17 cellular contexts compared by ENCODE assay signal in the genomic region with DNA sequence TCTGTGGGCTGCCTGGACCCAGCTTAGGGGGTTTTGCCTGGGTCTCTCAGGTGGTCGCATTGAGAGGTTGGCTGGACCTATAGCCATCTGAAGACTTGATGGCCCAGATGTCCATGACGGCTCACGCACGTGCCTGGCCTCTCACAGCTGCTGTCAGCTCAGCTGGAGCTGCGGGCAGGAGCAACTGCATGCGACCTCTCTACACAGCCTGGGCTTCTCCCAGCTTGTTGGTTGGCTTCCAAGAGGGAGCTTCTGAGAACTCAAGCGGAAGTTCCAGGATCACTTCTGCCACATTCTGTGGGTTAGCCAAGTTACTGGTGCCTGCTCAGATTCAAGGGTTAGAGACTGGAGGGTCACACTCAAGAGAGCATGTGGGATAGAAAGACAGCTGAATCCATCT.
A peak's percentile ranks its signal among the peaks of the same experiment; 100 is the strongest.
DNase-seq lines count a peak whose midpoint lies in the region; ATAC-seq and TF ChIP-seq lines count a peak whose summit lies in the region.
"Had no signal": no experiment of that assay in that cellular context is flagged by ENCODE, and none has a peak within 500 bp of the region (broad histone marks: within the 10 kb centered on the region; RNA-seq: fewer than 3 reads in every experiment).

No MANE protein-coding gene starts in this region.

- no peaks in the 10 kb centered on the region for H3K9me2 ChIP-seq in SK-N-SH

- no peak overlapping the region for H3K9ac ChIP-seq in H9 (ENCODE audit: extremely low read depth, insufficient read length, low read length)
- no peak overlapping the region for H3K9ac ChIP-seq in SK-N-SH

- no peak overlapping the region for H4K5ac ChIP-seq in H9 (ENCODE audit: insufficient read length, low read depth, low read length)

- H3K4me2 ChIP-seq in H9 (ENCODE audit: insufficient read depth, insufficient read length, low read length) (no peak overlapping the region), SK-N-SH (no peak overlapping the region)

- H3K9me3 ChIP-seq in H9 (ENCODE audit: control insufficient read depth, low read depth, low read length), result no peaks in the 10 kb centered on the region
- H3K9me3 ChIP-seq in left lung, result no peaks in the 10 kb centered on the region
- H3K9me3 ChIP-seq in SK-N-SH, result no peaks in the 10 kb centered on the region
- H3K9me3 ChIP-seq: SJSA1 had no signal

- H3K36me3 ChIP-seq in left lung (no peaks in the 10 kb centered on the region), SK-N-SH (replicated peaks in 1 of 2; ENCODE audit: control insufficient read depth in 1 of 2, insufficient read depth in 2 of 2, low read length in 1 of 2) (no peaks in the 10 kb centered on the region)

- H3K18ac ChIP-seq in H9 (ENCODE audit: insufficient read length, low read depth, low read length), result peak overlapping the region; percentile 51

- H3K23ac ChIP-seq in H9 (ENCODE audit: insufficient read length, low read depth, low read length), result no peak overlapping the region

- intact Hi-C loops in dendritic cell treated with granulocyte-macrophage colony-stimulating factor and Interleukin-4, amounts not matched to agents 40 ng/mL and 50 ng/mL, for 4 days (cut with micrococcal nuclease), result no loop called here
- intact Hi-C loops in left lung (cut with DNase I), result no loop called here

- DNase-seq in H9 (no peak), left lung (peak in 1 of 2 donors; percentile 54), renal cortical epithelial cell (ENCODE audit: low read depth) (peak; percentile 47), SK-N-SH (no peak)
- no peak for DNase-seq in activated naive CD4-positive, alpha-beta T cell treated with anti-CD3 and anti-CD28 coated beads, Interleukin-2, amount 50 U/mL, for 72 hours (ENCODE audit: low spot score in 2 of 2)
- DNase-seq: activated CD4-positive, alpha-beta memory T cell treated with anti-CD3 and anti-CD28 coated beads, Interleukin-2, amount 10 ng/mL, durations not matched to agents 7 days and 5 days; AML-193; effector CD8-positive, alpha-beta T cell; GOT3; NCI-H1105 treated with DMSO at 0.1 percent for 48 hours; NCI-H345 had no signal

- H3K27me3 ChIP-seq in H9 (ENCODE audit: insufficient read depth, low read length), result no peaks in the 10 kb centered on the region
- no peaks in the 10 kb centered on the region for H3K27me3 ChIP-seq in left lung
- no peaks in the 10 kb centered on the region for H3K27me3 ChIP-seq in SK-N-SH (ENCODE audit: insufficient read depth)
- H3K27me3 ChIP-seq: SJSA1 had no signal

- peak overlapping the region; percentile 62 for H2BK120ac ChIP-seq in H9 (ENCODE audit: low read depth, low read length, poor library complexity, severe bottlenecking)

- H3K9me3 Mint-ChIP-seq in H9, result no peaks in the 10 kb centered on the region
- no peaks in the 10 kb centered on the region for H3K9me3 Mint-ChIP-seq in dendritic cell treated with granulocyte-macrophage colony-stimulating factor and Interleukin-4, amounts not matched to agents 40 ng/mL and 50 ng/mL, for 4 days
- no peaks in the 10 kb centered on the region for H3K9me3 Mint-ChIP-seq in activated naive CD4-positive, alpha-beta T cell treated with anti-CD3 and anti-CD28 coated beads, Interleukin-2, amount 50 U/mL, for 72 hours
- H3K9me3 Mint-ChIP-seq in activated T-helper 17 cell treated with anti-CD3 and anti-CD28 coated beads, Interleukin-2, amount 50 U/mL, for 72 hours, result no peaks in the 10 kb centered on the region
- H3K9me3 Mint-ChIP-seq: activated CD4-positive, alpha-beta memory T cell treated with anti-CD3 and anti-CD28 coated beads, Interleukin-2, amount 10 ng/mL, durations not matched to agents 7 days and 5 days; IgD-negative memory B cell; stimulated activated memory B cell treated with anti-CD40 and anti-IgM and Interleukin-4, amounts not matched to agents 10 μg/mL and 1 μg/mL and 100 μg/mL, for 72 hours had no signal

- no peak overlapping the region for H2AFZ ChIP-seq in H9 (ENCODE audit: low read length)
- H2AFZ ChIP-seq in SK-N-SH (ENCODE audit: low read depth), result no peak overlapping the region

- no peak overlapping the region for H3T11ph ChIP-seq in H9 (ENCODE audit: low read length)

- peaks cover 3% of the 10 kb centered on the region for H3K79me1 ChIP-seq in H9 (ENCODE audit: insufficient read depth, low read depth, low read length, poor library complexity, severe bottlenecking)

- H3K36me3 Mint-ChIP-seq in H9 (ENCODE audit: insufficient read depth in 1 of 3, low read depth in 3 of 3), result no peaks in the 10 kb centered on the region
- H3K36me3 Mint-ChIP-seq in dendritic cell treated with granulocyte-macrophage colony-stimulating factor and Interleukin-4, amounts not matched to agents 40 ng/mL and 50 ng/mL, for 4 days (ENCODE audit: low read depth), result peaks cover 23% of the 10 kb centered on the region
- H3K36me3 Mint-ChIP-seq in activated naive CD4-positive, alpha-beta T cell treated with anti-CD3 and anti-CD28 coated beads, Interleukin-2, amount 50 U/mL, for 72 hours, result no peaks in the 10 kb centered on the region
- no peaks in the 10 kb centered on the region for H3K36me3 Mint-ChIP-seq in activated T-helper 17 cell treated with anti-CD3 and anti-CD28 coated beads, Interleukin-2, amount 50 U/mL, for 72 hours (ENCODE audit: low read depth)
- H3K36me3 Mint-ChIP-seq: IgD-negative memory B cell; stimulated activated memory B cell treated with anti-CD40 and anti-IgM and Interleukin-4, amounts not matched to agents 10 μg/mL and 1 μg/mL and 100 μg/mL, for 72 hours had no signal

- no peak overlapping the region for H3K4ac ChIP-seq in H9 (ENCODE audit: low read depth, low read length)

- no peak overlapping the region; the same call in 1 of the 2 replicates for H3K14ac ChIP-seq in H9 (ENCODE audit: insufficient read depth, low read length)

- H3K27ac ChIP-seq in H9 (ENCODE audit: insufficient read length, low read depth, low read length) (no peak overlapping the region), left lung (no peak overlapping the region), SK-N-SH (ENCODE audit: low read depth in 2 of 2, low read length in 1 of 2) (no peak overlapping the region)
- H3K27ac ChIP-seq: SJSA1 had no signal

- H2BK12ac ChIP-seq in H9 (ENCODE audit: insufficient read length, low read depth, low read length), result peak overlapping the region; percentile 56

- TF ChIP-seq RAD21 in SK-N-SH (IDR thresholded peaks at IDR 0.05; ENCODE audit: low read length), result no peak

- ATAC-seq in left lung, result peak; percentile 5
- ATAC-seq in activated naive CD4-positive, alpha-beta T cell treated with anti-CD3 and anti-CD28 coated beads, Interleukin-2, amount 50 U/mL, for 72 hours, result no peak
- ATAC-seq in GM18517 (IDR thresholded peaks at IDR 0.05; ENCODE audit: unreplicated experiment), result no peak
- ATAC-seq in activated T-helper 17 cell treated with anti-CD3 and anti-CD28 coated beads, Interleukin-2, amount 50 U/mL, for 72 hours (replicated peaks), result no peak
- ATAC-seq: stimulated activated memory B cell treated with anti-CD40 and anti-IgM and Interleukin-4, amounts not matched to agents 10 μg/mL and 1 μg/mL and 100 μg/mL, for 72 hours had no signal

- H3K4me1 ChIP-seq in H9 (ENCODE audit: insufficient read depth, low read length) (peaks cover 11% of the 10 kb centered on the region; the same call in 1 of the 2 replicates), left lung (peaks cover 50 to 82% of the 10 kb centered on the region in 2 donors), SK-N-SH (ENCODE audit: control insufficient read depth in 1 of 2, insufficient read depth in 2 of 2, low read depth in 1 of 2, low read length in 1 of 2) (peaks cover 6 to 27% of the 10 kb centered on the region in 2 experiments; a peak in 2 of 4 replicates)

- no peak overlapping the region for H2BK5ac ChIP-seq in H9 (ENCODE audit: insufficient read length, low read length)

- H3F3A ChIP-seq in SK-N-SH (replicated peaks; ENCODE audit: insufficient read depth), result no peaks in the 10 kb centered on the region

- TF ChIP-seq CTCF in H9 (conservative IDR thresholded peaks at IDR 0.05), result no peak
- TF ChIP-seq CTCF in left lung (IDR thresholded peaks at IDR 0.05), result no peak
- no peak for TF ChIP-seq CTCF in SK-N-SH (IDR thresholded peaks at IDR 0.05)

- no peak overlapping the region for H3K4me3 Mint-ChIP-seq in H9
- H3K4me3 Mint-ChIP-seq in dendritic cell treated with granulocyte-macrophage colony-stimulating factor and Interleukin-4, amounts not matched to agents 40 ng/mL and 50 ng/mL, for 4 days, result peak overlapping the region; percentile 11
- no peak overlapping the region for H3K4me3 Mint-ChIP-seq in activated T-helper 17 cell treated with anti-CD3 and anti-CD28 coated beads, Interleukin-2, amount 50 U/mL, for 72 hours
- H3K4me3 Mint-ChIP-seq: activated CD4-positive, alpha-beta memory T cell treated with anti-CD3 and anti-CD28 coated beads, Interleukin-2, amount 10 ng/mL, durations not matched to agents 7 days and 5 days; IgD-negative memory B cell; stimulated activated memory B cell treated with anti-CD40 and anti-IgM and Interleukin-4, amounts not matched to agents 10 μg/mL and 1 μg/mL and 100 μg/mL, for 72 hours had no signal

- no CpG with 5 or more reads among the region's 7 CpGs for WGBS in H9 (ENCODE audit: extremely low coverage, insufficient read length, low lambda C conversion rate)
- WGBS in SK-N-SH (ENCODE audit: low lambda C conversion rate), result 74% methylated on average over 7 of the region's 7 CpGs

- peak overlapping the region; percentile 68 for H4K91ac ChIP-seq in H9 (ENCODE audit: insufficient read length, low read depth, low read length)

- H3K4me1 Mint-ChIP-seq in H9, result peaks cover 48 to 64% of the 10 kb centered on the region in 2 experiments
- H3K4me1 Mint-ChIP-seq in dendritic cell treated with granulocyte-macrophage colony-stimulating factor and Interleukin-4, amounts not matched to agents 40 ng/mL and 50 ng/mL, for 4 days (ENCODE audit: low read depth), result peaks cover 90% of the 10 kb centered on the region
- no peaks in the 10 kb centered on the region for H3K4me1 Mint-ChIP-seq in activated T-helper 17 cell treated with anti-CD3 and anti-CD28 coated beads, Interleukin-2, amount 50 U/mL, for 72 hours
- H3K4me1 Mint-ChIP-seq: activated CD4-positive, alpha-beta memory T cell treated with anti-CD3 and anti-CD28 coated beads, Interleukin-2, amount 10 ng/mL, durations not matched to agents 7 days and 5 days; IgD-negative memory B cell; stimulated activated memory B cell treated with anti-CD40 and anti-IgM and Interleukin-4, amounts not matched to agents 10 μg/mL and 1 μg/mL and 100 μg/mL, for 72 hours had no signal

- TF ChIP-seq EP300 in SK-N-SH (IDR thresholded peaks at IDR 0.05; ENCODE audit: borderline replicate concordance in 1 of 2, low read depth in 1 of 2, low read length in 1 of 2), result no peak

- no peaks in the 10 kb centered on the region for H3K27me3 Mint-ChIP-seq in H9 (ENCODE audit: low read depth)
- H3K27me3 Mint-ChIP-seq in dendritic cell treated with granulocyte-macrophage colony-stimulating factor and Interleukin-4, amounts not matched to agents 40 ng/mL and 50 ng/mL, for 4 days, result no peaks in the 10 kb centered on the region
- H3K27me3 Mint-ChIP-seq in activated T-helper 17 cell treated with anti-CD3 and anti-CD28 coated beads, Interleukin-2, amount 50 U/mL, for 72 hours, result peaks cover 13% of the 10 kb centered on the region
- H3K27me3 Mint-ChIP-seq: IgD-negative memory B cell; stimulated activated memory B cell treated with anti-CD40 and anti-IgM and Interleukin-4, amounts not matched to agents 10 μg/mL and 1 μg/mL and 100 μg/mL, for 72 hours had no signal

- no peak overlapping the region for H3K56ac ChIP-seq in H9 (ENCODE audit: insufficient read length, low read depth, low read length)

- CTCF ChIA-PET in SK-N-SH (lab: Yijun Ruan, JAX), result interaction anchor here (0.9 to 1.7 kb wide), 3 partner anchors 12 to 33 kb away, joined by 3 to 5 read pairs (median 3); no protein-coding TSS in a partner anchor

- H2AK5ac ChIP-seq in H9 (ENCODE audit: insufficient read length, low read length), result no peak overlapping the region

- no peak overlapping the region for H4K8ac ChIP-seq in H9 (replicated peaks; ENCODE audit: insufficient read length, low read depth, low read length)

- no peak overlapping the region for H2BK20ac ChIP-seq in H9 (ENCODE audit: low read depth, low read length, poor library complexity, severe bottlenecking)

- H3K79me2 ChIP-seq in H9 (ENCODE audit: insufficient read depth, low read length) (peaks cover 2% of the 10 kb centered on the region; the same call in 1 of the 2 replicates), SK-N-SH (ENCODE audit: insufficient read depth) (no peaks in the 10 kb centered on the region)

- H3K23me2 ChIP-seq in H9 (ENCODE audit: insufficient read length, low read depth, low read length, poor library complexity, severe bottlenecking), result no peaks in the 10 kb centered on the region

- POLR2A ChIA-PET in SK-N-SH (lab: Yijun Ruan, JAX), result no interaction called here

- H3K27ac Mint-ChIP-seq in H9, result peak overlapping the region in 1 of 3 experiments; percentile 40; a peak in 2 of 7 replicates
- peak overlapping the region; percentile 52 for H3K27ac Mint-ChIP-seq in dendritic cell treated with granulocyte-macrophage colony-stimulating factor and Interleukin-4, amounts not matched to agents 40 ng/mL and 50 ng/mL, for 4 days
- no peak overlapping the region for H3K27ac Mint-ChIP-seq in activated naive CD4-positive, alpha-beta T cell treated with anti-CD3 and anti-CD28 coated beads, Interleukin-2, amount 50 U/mL, for 72 hours
- H3K27ac Mint-ChIP-seq in activated T-helper 17 cell treated with anti-CD3 and anti-CD28 coated beads, Interleukin-2, amount 50 U/mL, for 72 hours, result no peak overlapping the region
- H3K27ac Mint-ChIP-seq: activated CD4-positive, alpha-beta memory T cell treated with anti-CD3 and anti-CD28 coated beads, Interleukin-2, amount 10 ng/mL, durations not matched to agents 7 days and 5 days; IgD-negative memory B cell; stimulated activated memory B cell treated with anti-CD40 and anti-IgM and Interleukin-4, amounts not matched to agents 10 μg/mL and 1 μg/mL and 100 μg/mL, for 72 hours had no signal

- H2BK15ac ChIP-seq in H9 (ENCODE audit: low read depth, low read length), result 0 out of 2 replicates have a peak overlapping the region, but pooled peaks have one; percentile 42

- H3K4me3 ChIP-seq in left lung (no peak overlapping the region), SK-N-SH (ENCODE audit: low read depth in 2 of 2, low read length in 1 of 2) (no peak overlapping the region)
- H3K4me3 ChIP-seq: SJSA1 had no signal

- H4K20me1 ChIP-seq in H9 (ENCODE audit: control insufficient read depth, insufficient read depth, insufficient read length) (no peaks in the 10 kb centered on the region), SK-N-SH (ENCODE audit: insufficient read depth) (no peaks in the 10 kb centered on the region)
